13 cellular contexts compared by ENCODE assay signal in genomic region chr4:108070775-108071174, GRCh38.
"Had no signal": no experiment of that assay in that cellular context is flagged by ENCODE, and none has a peak within 500 bp of the region (broad histone marks: within the 10 kb centered on the region; RNA-seq: fewer than 3 reads in every experiment).

No MANE protein-coding gene starts in this region.

- H3K9me3 Mint-ChIP-seq: natural killer cell treated with Interleukin-12 subunit alpha and Interleukin-12 subunit beta and Interleukin-15 and Interleukin-18, amount 100 ng/mL, for 72 hours had no signal

- DNase-seq: activated CD4-positive, alpha-beta T cell treated with anti-CD3 and anti-CD28 coated beads for 1 hour; adrenal gland; esophagus squamous epithelium; mammary epithelial cell; mucosa of descending colon; SHP77 treated with DMSO at 0.1 percent for 48 hours; sigmoid colon; stimulated activated CD4-positive, alpha-beta T cell treated with anti-CD3 and anti-CD28 coated beads, Interleukin-2, amount 100 ng/mL, for 24 hours; stimulated activated naive CD4-positive, alpha-beta T cell treated with Interleukin-2 at 50 U/mL for 16 hours; T1000 had no signal

- H3K36me3 Mint-ChIP-seq: natural killer cell treated with Interleukin-12 subunit alpha and Interleukin-12 subunit beta and Interleukin-15 and Interleukin-18, amount 100 ng/mL, for 72 hours had no signal

- H3K4me1 ChIP-seq: adrenal gland had no signal

- H3K27ac Mint-ChIP-seq: natural killer cell treated with Interleukin-12 subunit alpha and Interleukin-12 subunit beta and Interleukin-15 and Interleukin-18, amount 100 ng/mL, for 72 hours had no signal

- H3K36me3 ChIP-seq: adrenal gland, esophagus squamous epithelium, sigmoid colon, thoracic aorta had no signal

- H3K4me3 Mint-ChIP-seq: natural killer cell treated with Interleukin-12 subunit alpha and Interleukin-12 subunit beta and Interleukin-15 and Interleukin-18, amount 100 ng/mL, for 72 hours had no signal

- H3K27ac ChIP-seq: adrenal gland, esophagus squamous epithelium, sigmoid colon, thoracic aorta had no signal

- ATAC-seq: left lobe of liver; natural killer cell treated with Interleukin-12 subunit alpha and Interleukin-12 subunit beta and Interleukin-15 and Interleukin-18, amount 100 ng/mL, for 72 hours had no signal

- H3K4me3 ChIP-seq: adrenal gland, esophagus squamous epithelium, mucosa of descending colon, sigmoid colon, thoracic aorta had no signal

- H3K27me3 ChIP-seq: adrenal gland, esophagus squamous epithelium had no signal

- H3K9me3 ChIP-seq: adrenal gland, esophagus squamous epithelium, mucosa of descending colon, sigmoid colon, thoracic aorta had no signal
